ENCODE assay signal across 12 cellular contexts in genomic region chr11:1738380-1738779, GRCh38. TPM values are rescaled to one million over a fixed set of nuclear protein-coding genes. Genes with fewer than 3 reads are reported as not detected.
A peak's percentile ranks its signal among the peaks of the same experiment; 100 is the strongest.
DNase-seq lines count a peak whose midpoint lies in the region; TF ChIP-seq lines count a peak whose summit lies in the region.
"Had no signal": no experiment of that assay in that cellular context is flagged by ENCODE, and none has a peak within 500 bp of the region (broad histone marks: within the 10 kb centered on the region; RNA-seq: fewer than 3 reads in every experiment).

No MANE protein-coding gene starts in this region.

- H2BK5ac ChIP-seq in trophoblast cell (ENCODE audit: low read depth, low read length, poor library complexity), result no peak overlapping the region

- DNase-seq in M059J (ENCODE audit: low read depth), result peak; percentile 26
- peak in 5 of 7 donors; percentile 24 to 53 (median 40) for DNase-seq in adrenal gland
- DNase-seq in trophoblast cell, result no peak
- no peak for DNase-seq in ecto neural progenitor cell (ENCODE audit: low spot score)
- no peak for DNase-seq in putamen (ENCODE audit: low spot score)
- no peak for DNase-seq in PC-9
- DNase-seq: CD4-positive, CD25-positive, alpha-beta regulatory T cell; GF-D8; GOT3; H9 had no signal

- WGBS in adrenal gland, 4 donors, result 82 to 86% (median 83%) methylated on average over 10 of the region's 10 CpGs
- WGBS in trophoblast cell (ENCODE audit: extremely low coverage, insufficient coverage, insufficient read length), result no CpG with 5 or more reads among the region's 10 CpGs

- H3K4me1 ChIP-seq in adrenal gland (replicated peaks in 1 of 2) (no peaks in the 10 kb centered on the region), trophoblast cell (ENCODE audit: control insufficient read depth in 1 of 2, insufficient read depth in 2 of 2, low read length in 2 of 2) (no peaks in the 10 kb centered on the region), PC-9 (replicated peaks; ENCODE audit: insufficient read depth) (no peaks in the 10 kb centered on the region)

- TF ChIP-seq CTCF in adrenal gland (IDR thresholded peaks at IDR 0.05), result no peak
- no peak for TF ChIP-seq CTCF in PC-9 (conservative IDR thresholded peaks at IDR 0.05)

- no peak overlapping the region for H4K12ac ChIP-seq in trophoblast cell (ENCODE audit: low read depth, low read length)

- H2AFZ ChIP-seq in trophoblast cell (ENCODE audit: insufficient read depth, low read length, poor library complexity), result no peak overlapping the region
- no peak overlapping the region for H2AFZ ChIP-seq in PC-9

- no peak overlapping the region for H2BK12ac ChIP-seq in trophoblast cell (ENCODE audit: low read length)

- no peaks in the 10 kb centered on the region for H4K20me1 ChIP-seq in PC-9 (ENCODE audit: insufficient read depth)

- no peak overlapping the region for H3K18ac ChIP-seq in trophoblast cell (ENCODE audit: low read length)

- H3K27ac ChIP-seq in adrenal gland, result no peak overlapping the region
- no peak overlapping the region for H3K27ac ChIP-seq in trophoblast cell (ENCODE audit: low read depth, low read length)
- no peak overlapping the region for H3K27ac ChIP-seq in PC-9

- no peak overlapping the region for H2BK120ac ChIP-seq in trophoblast cell (ENCODE audit: insufficient read depth, low read length, poor library complexity)

- no peak overlapping the region for H3K23ac ChIP-seq in trophoblast cell (ENCODE audit: low read length)

- intact Hi-C loops in adrenal gland (cut with DNase I), result no loop called here
- intact Hi-C loops in PC-9 (cut with micrococcal nuclease; ENCODE audit: unreplicated experiment), result no loop called here

- H3K14ac ChIP-seq in trophoblast cell (ENCODE audit: low read length), result no peak overlapping the region

- H3K4me3 ChIP-seq in adrenal gland (no peak overlapping the region), trophoblast cell (ENCODE audit: low read depth, low read length) (peak overlapping the region; percentile 51), PC-9 (no peak overlapping the region)

- CTCF ChIA-PET in PC-9 (lab: Charles Lee), result no interaction called here

- POLR2A ChIA-PET in PC-9 (lab: Charles Lee; ENCODE audit: unreplicated experiment), result no interaction called here

- no peak overlapping the region for H3K9ac ChIP-seq in trophoblast cell (ENCODE audit: low read length)

- no peak overlapping the region for H3K4ac ChIP-seq in trophoblast cell (ENCODE audit: low read depth, low read length)

- H3F3A ChIP-seq in PC-9 (ENCODE audit: insufficient read depth, low read depth), result no peaks in the 10 kb centered on the region

- H3K79me2 ChIP-seq in trophoblast cell (ENCODE audit: control insufficient read depth, insufficient read depth, low read length, poor library complexity) (no peaks in the 10 kb centered on the region), PC-9 (ENCODE audit: low read depth) (no peaks in the 10 kb centered on the region)

- H3K9me3 ChIP-seq in adrenal gland (replicated peaks in 1 of 3), result peaks cover 0 to 9% (median 0%) of the 10 kb centered on the region in 3 donors
- H3K9me3 ChIP-seq in trophoblast cell (ENCODE audit: insufficient read depth, low read depth, low read length), result peaks cover 21% of the 10 kb centered on the region
- H3K9me3 ChIP-seq in PC-9 (ENCODE audit: insufficient read depth, low read depth), result no peaks in the 10 kb centered on the region

- H4K91ac ChIP-seq in trophoblast cell (ENCODE audit: low read depth, low read length), result no peak overlapping the region

- H4K8ac ChIP-seq in trophoblast cell (ENCODE audit: low read depth, low read length), result no peak overlapping the region

- no peak for TF ChIP-seq POLR2A in adrenal gland (IDR thresholded peaks at IDR 0.05)

- H3K4me2 ChIP-seq in trophoblast cell (ENCODE audit: low read length) (no peak overlapping the region), PC-9 (no peak overlapping the region)

- H3K9me2 ChIP-seq in PC-9 (ENCODE audit: insufficient read depth), result no peaks in the 10 kb centered on the region

- no peaks in the 10 kb centered on the region for H3K79me1 ChIP-seq in trophoblast cell (ENCODE audit: low read length)

- no peak overlapping the region for H2AK5ac ChIP-seq in trophoblast cell (ENCODE audit: low read length)

- BruUV-seq in PC-9 (replicated peaks; lab: Mats Ljungman, UMichigan), result no TSS peak

- H3K27me3 ChIP-seq in adrenal gland (no peaks in the 10 kb centered on the region), trophoblast cell (ENCODE audit: insufficient read depth, low read length) (no peaks in the 10 kb centered on the region), PC-9 (ENCODE audit: insufficient read depth, low read depth) (peaks cover 15% of the 10 kb centered on the region; the same call in 1 of the 2 replicates)

- H3K36me3 ChIP-seq in adrenal gland (replicated peaks in 1 of 2), result no peaks in the 10 kb centered on the region
- no peaks in the 10 kb centered on the region for H3K36me3 ChIP-seq in trophoblast cell (ENCODE audit: control insufficient read depth in 1 of 2, insufficient read depth in 2 of 2, low read length in 2 of 2)
- H3K36me3 ChIP-seq in PC-9 (ENCODE audit: low read depth), result no peaks in the 10 kb centered on the region

RNA-seq across cellular contexts. Expression of gene IFITM10, which starts 12.0 kb away (rescaled TPM):
- total RNA-seq in M059J (2014; rRNA removed; shearing (Covaris generic)), result 2.7 and 11.4 TPM in 2 replicates
- total RNA-seq in adrenal gland (100 to 1,000 TPM in 1 of 8 donors, 10 to 100 TPM in 7; 15.7 to 112 (median 31.6) TPM), PC-9 (2021) (4.2 and 5.5 TPM in 2 replicates)
- 100 to 1,000 TPM in 1 of 3 donors, 10 to 100 TPM in 1, 1 to 10 TPM in 1; 6.3 to 267 (median 76.5) TPM for polyA plus RNA-seq in adrenal gland
- polyA plus RNA-seq in trophoblast cell (2013), result 1.0 and 1.3 TPM in 2 replicates
- total RNA-seq: A673 had no signal
- polyA plus RNA-seq: CD4-positive, CD25-positive, alpha-beta regulatory T cell had no signal

RNA-seq across cellular contexts. Expression of gene CTSD, which starts 25.3 kb away (rescaled TPM):
- total RNA-seq in M059J (2014; rRNA removed; shearing (Covaris generic)), result 974 and 1,095 TPM in 2 replicates
- total RNA-seq in adrenal gland (1,000 to 10,000 TPM; 1,712 to 4,168 (median 2,244) TPM), PC-9 (2021) (735 and 993 TPM in 2 replicates)
- 1,000 to 10,000 TPM in 2 of 3 donors, 100 to 1,000 TPM in 1; 641 to 1,561 (median 1,335) TPM for polyA plus RNA-seq in adrenal gland
- 141 and 149 TPM in 2 replicates for polyA plus RNA-seq in trophoblast cell (2013)

RNA-seq across cellular contexts. Expression of gene KRTAP5-6, which starts 41.4 kb away (rescaled TPM):
- total RNA-seq in M059J (2014; rRNA removed; shearing (Covaris generic)), result not detected in 2 replicates
- under 1 TPM in 1 of 8 donors, not detected in 7; 0.61 TPM for total RNA-seq in adrenal gland
- polyA plus RNA-seq in adrenal gland, result not detected
- polyA plus RNA-seq in trophoblast cell (2013), result not detected in 2 replicates
- not detected in 2 replicates for total RNA-seq in PC-9 (2021)
- total RNA-seq: A673; CD4-positive, CD25-positive, alpha-beta regulatory T cell; H9 had no signal
- polyA plus RNA-seq: BJ; CD4-positive, CD25-positive, alpha-beta regulatory T cell had no signal

Comparison
In these comparisons a context has a peak if more than half of its experiments do, and no peak if none do; other contexts are left out.
1. DNase-seq: peak in M059J (single experiment) and adrenal gland (5 of 7); none in trophoblast cell (0 of 2), ecto neural progenitor cell (single experiment), putamen (single experiment) and PC-9 (0 of 2).